ENCODE assay signal across 18 cellular contexts in the genomic region with DNA sequence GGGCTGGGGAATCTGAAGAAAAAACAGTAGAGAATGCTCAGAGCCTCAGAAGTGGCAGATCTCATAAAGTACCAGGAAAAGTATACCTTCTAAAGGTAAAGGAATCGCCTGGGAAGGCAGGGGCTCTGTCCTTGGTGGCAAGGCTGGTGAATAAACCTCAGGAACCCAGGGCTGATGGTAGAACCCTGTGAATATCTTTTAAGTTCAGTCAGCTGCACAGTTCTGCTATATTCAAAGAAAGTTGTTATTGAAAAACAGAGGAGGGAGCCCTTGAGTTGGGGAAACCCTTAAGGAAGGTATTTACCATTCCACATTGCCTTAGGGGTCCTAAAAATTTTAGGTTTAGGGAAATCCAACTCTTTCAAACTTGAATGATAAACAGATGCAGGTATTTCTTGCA. TPM values are rescaled to one million over a fixed set of nuclear protein-coding genes. Genes with fewer than 3 reads are reported as not detected.
DNase-seq lines count a peak whose midpoint lies in the region; ATAC-seq, FAIRE-seq and TF ChIP-seq lines count a peak whose summit lies in the region.
"Had no signal": no experiment of that assay in that cellular context is flagged by ENCODE, and none has a peak within 500 bp of the region (broad histone marks: within the 10 kb centered on the region; RNA-seq: fewer than 3 reads in every experiment).

No MANE protein-coding gene starts in this region.

- 29 to 34% methylated on average over 1 of the region's 1 CpG for WGBS in aorta, 2 donors

- CTCF ChIA-PET in Panc1 (lab: Charles Lee), result no interaction called here

- H3K36me3 ChIP-seq in BE2C (no peaks in the 10 kb centered on the region), Panc1 (ENCODE audit: control insufficient read depth, insufficient read depth, low read length) (no peaks in the 10 kb centered on the region), aorta (ENCODE audit: control insufficient read depth in 1 of 2, insufficient read depth in 2 of 2, low read length in 1 of 2) (no peaks in the 10 kb centered on the region)

- ATAC-seq in Panc1 (no peak), omental fat pad (ENCODE audit: low FRiP score) (no peak), aorta (ENCODE audit: low FRiP score) (no peak)
- ATAC-seq in natural killer cell treated with Interleukin-12 subunit alpha and Interleukin-12 subunit beta and Interleukin-15 and Interleukin-18, amount 100 ng/mL, for 72 hours, result no peak
- ATAC-seq: activated CD4-positive, CD25-positive, alpha-beta regulatory T cell treated with anti-CD3 and anti-CD28 coated beads, Interleukin-2, amount 50 U/mL, for 24 hours; activated naive CD4-positive, alpha-beta T cell treated with anti-CD3 and anti-CD28 coated beads, Interleukin-2, amount 50 U/mL, for 72 hours; T-cell had no signal

- FAIRE-seq in HTR-8/SVneo (lab: Jason Lieb, UNC), result no peak
- FAIRE-seq: endometrium had no signal

- H3K4me3 ChIP-seq in BE2C (ENCODE audit: low read depth, low read length), result no peak overlapping the region
- no peak overlapping the region for H3K4me3 ChIP-seq in Panc1 (ENCODE audit: low read depth in 2 of 2, low read length in 2 of 2)
- no peak overlapping the region for H3K4me3 ChIP-seq in fibroblast of villous mesenchyme (ENCODE audit: low read depth, low read length)
- H3K4me3 ChIP-seq in aorta (ENCODE audit: low read length in 2 of 2), result no peak overlapping the region

- POLR2A ChIA-PET in Panc1 (lab: Charles Lee), result no interaction called here

- H3K9me3 Mint-ChIP-seq in natural killer cell treated with Interleukin-12 subunit alpha and Interleukin-12 subunit beta and Interleukin-15 and Interleukin-18, amount 100 ng/mL, for 72 hours, result no peaks in the 10 kb centered on the region
- H3K9me3 Mint-ChIP-seq: activated naive CD4-positive, alpha-beta T cell treated with anti-CD3 and anti-CD28 coated beads, Interleukin-2, amount 50 U/mL, for 72 hours; T-cell had no signal

- H3K4me1 ChIP-seq in BE2C, result no peaks in the 10 kb centered on the region; the same call in 1 of the 2 replicates
- H3K4me1 ChIP-seq in Panc1 (ENCODE audit: control insufficient read depth, insufficient read depth, low read length), result no peaks in the 10 kb centered on the region
- no peaks in the 10 kb centered on the region for H3K4me1 ChIP-seq in aorta (ENCODE audit: control insufficient read depth in 1 of 2, insufficient read depth in 2 of 2, low read length in 2 of 2)

- peaks cover 3 to 6% of the 10 kb centered on the region in 2 donors for H3K27me3 Mint-ChIP-seq in natural killer cell treated with Interleukin-12 subunit alpha and Interleukin-12 subunit beta and Interleukin-15 and Interleukin-18, amount 100 ng/mL, for 72 hours

- no peaks in the 10 kb centered on the region for H3K36me3 Mint-ChIP-seq in natural killer cell treated with Interleukin-12 subunit alpha and Interleukin-12 subunit beta and Interleukin-15 and Interleukin-18, amount 100 ng/mL, for 72 hours
- H3K36me3 Mint-ChIP-seq: activated naive CD4-positive, alpha-beta T cell treated with anti-CD3 and anti-CD28 coated beads, Interleukin-2, amount 50 U/mL, for 72 hours; T-cell had no signal

- no peaks in the 10 kb centered on the region for H3K4me1 Mint-ChIP-seq in natural killer cell treated with Interleukin-12 subunit alpha and Interleukin-12 subunit beta and Interleukin-15 and Interleukin-18, amount 100 ng/mL, for 72 hours (ENCODE audit: low read depth in 2 of 2)
- H3K4me1 Mint-ChIP-seq: T-cell had no signal

- no TSS peak for BruUV-seq in Panc1 (replicated peaks; lab: Mats Ljungman, UMichigan)

- H3K9me3 ChIP-seq in BE2C (no peaks in the 10 kb centered on the region), Panc1 (ENCODE audit: control insufficient read depth, insufficient read depth, low read depth, low read length) (no peaks in the 10 kb centered on the region), aorta (ENCODE audit: control insufficient read depth, low read length) (no peaks in the 10 kb centered on the region)

- no peak overlapping the region for H3K4me3 Mint-ChIP-seq in natural killer cell treated with Interleukin-12 subunit alpha and Interleukin-12 subunit beta and Interleukin-15 and Interleukin-18, amount 100 ng/mL, for 72 hours
- H3K4me3 Mint-ChIP-seq: T-cell had no signal

- DNase-seq in BE2C (no peak), HTR-8/SVneo (ENCODE audit: insufficient read length, low spot score) (peak; percentile 5), Panc1 (ENCODE audit: low read depth, low spot score) (no peak), fibroblast of villous mesenchyme (ENCODE audit: low read depth) (no peak), omental fat pad (ENCODE audit: low spot score) (no peak), aorta (no peak)
- DNase-seq in natural killer cell treated with Interleukin-12 subunit alpha and Interleukin-12 subunit beta and Interleukin-15 and Interleukin-18, amount 100 ng/mL, for 72 hours (ENCODE audit: low spot score), result no peak
- no peak for DNase-seq in activated CD4-positive, CD25-positive, alpha-beta regulatory T cell treated with anti-CD3 and anti-CD28 coated beads, Interleukin-2, amount 50 U/mL, for 72 hours
- DNase-seq: activated CD8-positive, alpha-beta memory T cell treated with anti-CD3 and anti-CD28 coated beads, Interleukin-2, amount 50 U/mL, for 48 hours; central memory CD4-positive, alpha-beta T cell; HCEC 1CT; NCI-H2081 treated with DMSO at 0.1 percent for 48 hours; T-cell had no signal

- H3K27me3 ChIP-seq in BE2C (no peaks in the 10 kb centered on the region), Panc1 (ENCODE audit: control insufficient read depth, insufficient read depth, low read length) (no peaks in the 10 kb centered on the region), aorta (ENCODE audit: control insufficient read depth in 1 of 2, insufficient read depth in 2 of 2, low read length in 1 of 2) (no peaks in the 10 kb centered on the region)

- intact Hi-C loops in Panc1 (cut with micrococcal nuclease; ENCODE audit: unreplicated experiment), result no loop called here
- intact Hi-C loops in aorta (cut with DNase I), result no loop called here

- H3K27ac ChIP-seq in Panc1 (ENCODE audit: low read length), result no peak overlapping the region
- H3K27ac ChIP-seq in aorta (ENCODE audit: low read depth in 1 of 2, low read length in 2 of 2), result no peak overlapping the region
- H3K27ac ChIP-seq: HL-60 had no signal

- H3K27ac Mint-ChIP-seq in natural killer cell treated with Interleukin-12 subunit alpha and Interleukin-12 subunit beta and Interleukin-15 and Interleukin-18, amount 100 ng/mL, for 72 hours, result no peak overlapping the region
- H3K27ac Mint-ChIP-seq: T-cell had no signal

- in situ Hi-C loops in Panc1 (cut with HindIII; ENCODE audit: low pct_unique_long_range_greater_than_20kb, low sequenced_read_pairs), result no loop called here

- TF ChIP-seq CTCF in BE2C (IDR thresholded peaks at IDR 0.05; ENCODE audit: low read depth, low read length), result peak; percentile 38
- peak; percentile 20 for TF ChIP-seq CTCF in Panc1 (IDR thresholded peaks at IDR 0.05)
- peak; percentile 25 for TF ChIP-seq CTCF in fibroblast of villous mesenchyme (IDR thresholded peaks at IDR 0.05; ENCODE audit: insufficient read depth, low read depth, low read length)
- no peak for TF ChIP-seq CTCF in omental fat pad (IDR thresholded peaks at IDR 0.05)

RNA-seq across cellular contexts. Expression of a gene that starts 31.2 kb away (rescaled TPM):
- 2.1 TPM for polyA plus RNA-seq in BE2C (2012; ENCODE audit: insufficient read depth, insufficient read length, low read depth)
- not detected for total RNA-seq in Panc1 (2021; ENCODE audit: unreplicated experiment)
- not detected for polyA plus RNA-seq in Panc1 (2012; ENCODE audit: insufficient read length)
- total RNA-seq in fibroblast of villous mesenchyme, result 0.43 and 1.3 TPM in 2 replicates
- not detected for total RNA-seq in omental fat pad
- total RNA-seq in aorta, result under 1 TPM; 0.15 to 0.84 TPM
- polyA plus RNA-seq in aorta, result not detected
- total RNA-seq in natural killer cell treated with Interleukin-12 subunit alpha and Interleukin-12 subunit beta and Interleukin-15 and Interleukin-18, amount 100 ng/mL, for 72 hours, result not detected
- total RNA-seq: activated naive CD4-positive, alpha-beta T cell treated with anti-CD3 and anti-CD28 coated beads, Interleukin-2, amount 50 U/mL, for 72 hours; glomerular endothelial cell; T-cell had no signal

Comparison
In these comparisons a context has a peak if more than half of its experiments do, and no peak if none do; other contexts are left out.
1. CTCF ChIP-seq: peak in BE2C (single experiment), Panc1 (single experiment) and fibroblast of villous mesenchyme (single experiment); none in omental fat pad (0 of 3).